Comparison of ENCODE assay signal across 1 cellular context in the genomic region with DNA sequence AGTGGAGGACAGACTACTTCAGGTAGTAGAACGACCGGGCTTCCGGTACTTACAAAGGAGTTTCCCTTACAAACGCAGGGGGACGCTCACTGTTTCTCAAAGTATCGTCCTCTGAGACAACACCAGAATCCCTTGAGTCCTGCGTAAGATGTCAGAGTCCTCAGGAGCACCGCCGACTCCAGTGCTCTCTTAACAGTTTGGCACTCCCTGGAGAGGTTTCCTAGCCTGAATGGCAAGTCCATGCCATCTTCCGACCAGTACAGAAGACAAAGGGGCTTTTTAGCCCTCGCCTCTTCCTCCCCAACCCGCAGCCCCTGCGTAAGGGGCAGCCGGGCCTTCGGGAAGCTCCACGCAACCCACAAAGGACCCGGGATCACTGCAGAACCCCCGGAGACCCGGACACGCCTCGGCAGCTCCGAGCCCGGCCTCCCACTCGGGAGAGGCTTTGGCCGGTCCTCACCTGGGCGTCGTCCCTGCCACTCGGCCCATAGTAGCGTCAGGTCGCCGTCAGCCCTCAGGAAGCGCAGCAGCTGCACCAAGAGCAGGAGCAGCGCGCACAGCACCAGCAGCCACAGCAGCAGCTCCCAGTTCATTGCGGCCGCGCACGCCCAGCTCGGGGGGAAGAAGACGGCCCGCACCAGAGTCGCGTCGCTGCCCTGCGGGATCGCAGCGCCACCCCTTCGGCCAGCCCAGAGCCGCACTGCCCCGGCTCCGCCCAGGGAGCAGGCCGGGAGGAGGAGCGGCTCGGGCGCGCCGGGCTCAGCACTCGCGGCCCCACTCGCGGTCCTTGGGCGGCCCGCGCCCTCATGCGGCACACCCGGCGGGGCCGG.
TF ChIP-seq lines count a peak whose summit lies in the region.

A gene with protein sequence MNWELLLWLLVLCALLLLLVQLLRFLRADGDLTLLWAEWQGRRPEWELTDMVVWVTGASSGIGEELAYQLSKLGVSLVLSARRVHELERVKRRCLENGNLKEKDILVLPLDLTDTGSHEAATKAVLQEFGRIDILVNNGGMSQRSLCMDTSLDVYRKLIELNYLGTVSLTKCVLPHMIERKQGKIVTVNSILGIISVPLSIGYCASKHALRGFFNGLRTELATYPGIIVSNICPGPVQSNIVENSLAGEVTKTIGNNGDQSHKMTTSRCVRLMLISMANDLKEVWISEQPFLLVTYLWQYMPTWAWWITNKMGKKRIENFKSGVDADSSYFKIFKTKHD (minus strand): TSS at position 682 of the 830 bp plus-strand sequence. CDS start 89 bp downstream, at position 593.

TF ChIP-seq in SK-N-SH, 30 proteins besides CTCF, POLR2A, EP300 and RAD21 (continued from another document):
- TF ChIP-seq NFIC (IDR thresholded peaks at IDR 0.05; ENCODE audit: borderline replicate concordance) (no peak; the same call in 1 of the 2 replicates), CHD2 (IDR thresholded peaks at IDR 0.05; ENCODE audit: low read length, partially characterized antibody) (peak; percentile 10), ELF1 (IDR thresholded peaks at IDR 0.05) (no peak), JUND (IDR thresholded peaks at IDR 0.05) (no peak), FOXJ3 (CRISPR knock-in tag; IDR thresholded peaks at IDR 0.05) (no peak), FOXM1 (IDR thresholded peaks at IDR 0.05; ENCODE audit: low read depth) (no peak), GATA2 (CRISPR knock-in tag; IDR thresholded peaks at IDR 0.05) (no peak; the same call in 1 of the 2 replicates), MXI1 (IDR thresholded peaks at IDR 0.05; ENCODE audit: low read depth, low read length) (peak; percentile 31; the same call in 1 of the 2 replicates), FOSL2 (IDR thresholded peaks at IDR 0.05; ENCODE audit: borderline replicate concordance, low read depth) (no peak), YY1 (IDR thresholded peaks at IDR 0.05; ENCODE audit: low read depth) (no peak), SIN3A (IDR thresholded peaks at IDR 0.05; ENCODE audit: borderline replicate concordance, low read depth, low read length) (0 out of 2 replicates have a peak, but pooled peaks have one; percentile 29), RXRA (IDR thresholded peaks at IDR 0.05; ENCODE audit: borderline replicate concordance, low read depth) (no peak), EZH2phosphoT487 (IDR thresholded peaks at IDR 0.05; ENCODE audit: borderline replicate concordance, low read depth) (no peak), GABPA (IDR thresholded peaks at IDR 0.05; ENCODE audit: low read depth) (no peak), TEAD4 (IDR thresholded peaks at IDR 0.05; ENCODE audit: borderline replicate concordance, insufficient read depth) (no peak), RFX5 (IDR thresholded peaks at IDR 0.05; ENCODE audit: low read length) (no peak), NRF1 (IDR thresholded peaks at IDR 0.05; ENCODE audit: low read depth, low read length) (peak; percentile 45), TCF12 (IDR thresholded peaks at IDR 0.05) (no peak), TAF1 (IDR thresholded peaks at IDR 0.05; ENCODE audit: borderline replicate concordance, low read depth, low read length) (peak; percentile 73; the same call in 1 of the 2 replicates), MEF2A (IDR thresholded peaks at IDR 0.05; ENCODE audit: borderline replicate concordance, low read depth) (no peak)
- TF ChIP-seq, protein P1, sequence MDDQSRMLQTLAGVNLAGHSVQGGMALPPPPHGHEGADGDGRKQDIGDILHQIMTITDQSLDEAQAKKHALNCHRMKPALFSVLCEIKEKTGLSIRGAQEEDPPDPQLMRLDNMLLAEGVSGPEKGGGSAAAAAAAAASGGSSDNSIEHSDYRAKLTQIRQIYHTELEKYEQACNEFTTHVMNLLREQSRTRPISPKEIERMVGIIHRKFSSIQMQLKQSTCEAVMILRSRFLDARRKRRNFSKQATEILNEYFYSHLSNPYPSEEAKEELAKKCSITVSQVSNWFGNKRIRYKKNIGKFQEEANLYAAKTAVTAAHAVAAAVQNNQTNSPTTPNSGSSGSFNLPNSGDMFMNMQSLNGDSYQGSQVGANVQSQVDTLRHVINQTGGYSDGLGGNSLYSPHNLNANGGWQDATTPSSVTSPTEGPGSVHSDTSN (IDR thresholded peaks at IDR 0.05), result no peak
- TF ChIP-seq, protein P2, sequence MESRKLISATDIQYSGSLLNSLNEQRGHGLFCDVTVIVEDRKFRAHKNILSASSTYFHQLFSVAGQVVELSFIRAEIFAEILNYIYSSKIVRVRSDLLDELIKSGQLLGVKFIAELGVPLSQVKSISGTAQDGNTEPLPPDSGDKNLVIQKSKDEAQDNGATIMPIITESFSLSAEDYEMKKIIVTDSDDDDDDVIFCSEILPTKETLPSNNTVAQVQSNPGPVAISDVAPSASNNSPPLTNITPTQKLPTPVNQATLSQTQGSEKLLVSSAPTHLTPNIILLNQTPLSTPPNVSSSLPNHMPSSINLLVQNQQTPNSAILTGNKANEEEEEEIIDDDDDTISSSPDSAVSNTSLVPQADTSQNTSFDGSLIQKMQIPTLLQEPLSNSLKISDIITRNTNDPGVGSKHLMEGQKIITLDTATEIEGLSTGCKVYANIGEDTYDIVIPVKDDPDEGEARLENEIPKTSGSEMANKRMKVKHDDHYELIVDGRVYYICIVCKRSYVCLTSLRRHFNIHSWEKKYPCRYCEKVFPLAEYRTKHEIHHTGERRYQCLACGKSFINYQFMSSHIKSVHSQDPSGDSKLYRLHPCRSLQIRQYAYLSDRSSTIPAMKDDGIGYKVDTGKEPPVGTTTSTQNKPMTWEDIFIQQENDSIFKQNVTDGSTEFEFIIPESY (IDR thresholded peaks at IDR 0.05; ENCODE audit: borderline replicate concordance, low read depth), result no peak
- TF ChIP-seq, protein P3, sequence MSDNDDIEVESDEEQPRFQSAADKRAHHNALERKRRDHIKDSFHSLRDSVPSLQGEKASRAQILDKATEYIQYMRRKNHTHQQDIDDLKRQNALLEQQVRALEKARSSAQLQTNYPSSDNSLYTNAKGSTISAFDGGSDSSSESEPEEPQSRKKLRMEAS (IDR thresholded peaks at IDR 0.05; ENCODE audit: low read depth), result 0 out of 2 replicates have a peak, but pooled peaks have one; percentile 39
- TF ChIP-seq, protein P4, sequence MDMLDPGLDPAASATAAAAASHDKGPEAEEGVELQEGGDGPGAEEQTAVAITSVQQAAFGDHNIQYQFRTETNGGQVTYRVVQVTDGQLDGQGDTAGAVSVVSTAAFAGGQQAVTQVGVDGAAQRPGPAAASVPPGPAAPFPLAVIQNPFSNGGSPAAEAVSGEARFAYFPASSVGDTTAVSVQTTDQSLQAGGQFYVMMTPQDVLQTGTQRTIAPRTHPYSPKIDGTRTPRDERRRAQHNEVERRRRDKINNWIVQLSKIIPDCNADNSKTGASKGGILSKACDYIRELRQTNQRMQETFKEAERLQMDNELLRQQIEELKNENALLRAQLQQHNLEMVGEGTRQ (IDR thresholded peaks at IDR 0.05; ENCODE audit: borderline replicate concordance, low read depth, low read length), result no peak
- TF ChIP-seq, protein P5, sequence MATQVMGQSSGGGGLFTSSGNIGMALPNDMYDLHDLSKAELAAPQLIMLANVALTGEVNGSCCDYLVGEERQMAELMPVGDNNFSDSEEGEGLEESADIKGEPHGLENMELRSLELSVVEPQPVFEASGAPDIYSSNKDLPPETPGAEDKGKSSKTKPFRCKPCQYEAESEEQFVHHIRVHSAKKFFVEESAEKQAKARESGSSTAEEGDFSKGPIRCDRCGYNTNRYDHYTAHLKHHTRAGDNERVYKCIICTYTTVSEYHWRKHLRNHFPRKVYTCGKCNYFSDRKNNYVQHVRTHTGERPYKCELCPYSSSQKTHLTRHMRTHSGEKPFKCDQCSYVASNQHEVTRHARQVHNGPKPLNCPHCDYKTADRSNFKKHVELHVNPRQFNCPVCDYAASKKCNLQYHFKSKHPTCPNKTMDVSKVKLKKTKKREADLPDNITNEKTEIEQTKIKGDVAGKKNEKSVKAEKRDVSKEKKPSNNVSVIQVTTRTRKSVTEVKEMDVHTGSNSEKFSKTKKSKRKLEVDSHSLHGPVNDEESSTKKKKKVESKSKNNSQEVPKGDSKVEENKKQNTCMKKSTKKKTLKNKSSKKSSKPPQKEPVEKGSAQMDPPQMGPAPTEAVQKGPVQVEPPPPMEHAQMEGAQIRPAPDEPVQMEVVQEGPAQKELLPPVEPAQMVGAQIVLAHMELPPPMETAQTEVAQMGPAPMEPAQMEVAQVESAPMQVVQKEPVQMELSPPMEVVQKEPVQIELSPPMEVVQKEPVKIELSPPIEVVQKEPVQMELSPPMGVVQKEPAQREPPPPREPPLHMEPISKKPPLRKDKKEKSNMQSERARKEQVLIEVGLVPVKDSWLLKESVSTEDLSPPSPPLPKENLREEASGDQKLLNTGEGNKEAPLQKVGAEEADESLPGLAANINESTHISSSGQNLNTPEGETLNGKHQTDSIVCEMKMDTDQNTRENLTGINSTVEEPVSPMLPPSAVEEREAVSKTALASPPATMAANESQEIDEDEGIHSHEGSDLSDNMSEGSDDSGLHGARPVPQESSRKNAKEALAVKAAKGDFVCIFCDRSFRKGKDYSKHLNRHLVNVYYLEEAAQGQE (IDR thresholded peaks at IDR 0.05; ENCODE audit: low read depth, low read length), result no peak
- TF ChIP-seq, protein P6, sequence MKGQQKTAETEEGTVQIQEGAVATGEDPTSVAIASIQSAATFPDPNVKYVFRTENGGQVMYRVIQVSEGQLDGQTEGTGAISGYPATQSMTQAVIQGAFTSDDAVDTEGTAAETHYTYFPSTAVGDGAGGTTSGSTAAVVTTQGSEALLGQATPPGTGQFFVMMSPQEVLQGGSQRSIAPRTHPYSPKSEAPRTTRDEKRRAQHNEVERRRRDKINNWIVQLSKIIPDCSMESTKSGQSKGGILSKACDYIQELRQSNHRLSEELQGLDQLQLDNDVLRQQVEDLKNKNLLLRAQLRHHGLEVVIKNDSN (IDR thresholded peaks at IDR 0.05; ENCODE audit: borderline replicate concordance, low read depth), result no peak
- TF ChIP-seq, protein P7, sequence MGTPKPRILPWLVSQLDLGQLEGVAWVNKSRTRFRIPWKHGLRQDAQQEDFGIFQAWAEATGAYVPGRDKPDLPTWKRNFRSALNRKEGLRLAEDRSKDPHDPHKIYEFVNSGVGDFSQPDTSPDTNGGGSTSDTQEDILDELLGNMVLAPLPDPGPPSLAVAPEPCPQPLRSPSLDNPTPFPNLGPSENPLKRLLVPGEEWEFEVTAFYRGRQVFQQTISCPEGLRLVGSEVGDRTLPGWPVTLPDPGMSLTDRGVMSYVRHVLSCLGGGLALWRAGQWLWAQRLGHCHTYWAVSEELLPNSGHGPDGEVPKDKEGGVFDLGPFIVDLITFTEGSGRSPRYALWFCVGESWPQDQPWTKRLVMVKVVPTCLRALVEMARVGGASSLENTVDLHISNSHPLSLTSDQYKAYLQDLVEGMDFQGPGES (IDR thresholded peaks at IDR 0.05; ENCODE audit: low read depth, low read length), result no peak
TF ChIP-seq in SK-N-SH: peak in this region for 8.
